ENCODE assay signal across 8 cellular contexts in genomic region chr5:160119905-160120266, GRCh38. TPM values are rescaled to one million over a fixed set of nuclear protein-coding genes. Genes with fewer than 3 reads are reported as not detected.
DNase-seq lines count a peak whose midpoint lies in the region; ATAC-seq and TF ChIP-seq lines count a peak whose summit lies in the region.

No MANE protein-coding gene starts in this region.

- CTCF ChIA-PET in activated CD8-positive, alpha-beta T cell treated with anti-CD3 and anti-CD28 coated beads, Interleukin-2, amount 10 ng/mL, durations not matched to agents 7 days and 5 days (lab: Charles Lee) = no interaction called here
- CTCF ChIA-PET in GM10248 (lab: Yijun Ruan, JAX) = no interaction called here

- H3K9me3 ChIP-seq in DND-41 (ENCODE audit: insufficient read depth, low read length, severe bottlenecking) (no peaks in the 10 kb centered on the region), mononuclear cell (ENCODE audit: low read depth, low read length) (no peaks in the 10 kb centered on the region), mucosa of descending colon (no peaks in the 10 kb centered on the region)

- no peak for TF ChIP-seq CTCF in DND-41 (IDR thresholded peaks at IDR 0.05; ENCODE audit: borderline replicate concordance, extremely low read depth, low read length, poor library complexity, severe bottlenecking)
- TF ChIP-seq CTCF in mucosa of descending colon (IDR thresholded peaks at IDR 0.05) = no peak
- TF ChIP-seq CTCF in GM10248 (IDR thresholded peaks at IDR 0.05; ENCODE audit: control extremely low read depth, extremely low read depth, low read depth, missing control alignments) = no peak

- DNase-seq in DND-41 = no peak
- no peak for DNase-seq in H7
- no peak for DNase-seq in activated CD8-positive, alpha-beta T cell treated with anti-CD3 and anti-CD28 coated beads, Interleukin-2, amount 10 ng/mL, durations not matched to agents 7 days and 5 days
- DNase-seq in mucosa of descending colon = no peak
- DNase-seq in C1 segment of cervical spinal cord (lab: John Stamatoyannopoulos, UW) = no peak
- no peak for DNase-seq in DMS79 treated with DMSO at 0.1 percent for 48 hours (lab: John Stamatoyannopoulos, UW)
- no peak for DNase-seq in GM10248 (ENCODE audit: extremely low spot score)

- peak overlapping the region; percentile 58 for H2AFZ ChIP-seq in DND-41 (ENCODE audit: low read depth, low read length)

- peaks cover 8% of the 10 kb centered on the region for H3K27me3 Mint-ChIP-seq in activated CD8-positive, alpha-beta T cell treated with anti-CD3 and anti-CD28 coated beads, Interleukin-2, amount 10 ng/mL, durations not matched to agents 7 days and 5 days (ENCODE audit: low read depth)

- H3K79me2 ChIP-seq in DND-41 (ENCODE audit: insufficient read depth, low read length) = peaks cover 36% of the 10 kb centered on the region

- no peak overlapping the region for H3K27ac ChIP-seq in DND-41 (ENCODE audit: low read length)

- H4K20me1 ChIP-seq in DND-41 (ENCODE audit: insufficient read depth, low read length) = peaks cover 2% of the 10 kb centered on the region; the same call in 1 of the 2 replicates

- POLR2A ChIA-PET in activated CD8-positive, alpha-beta T cell treated with anti-CD3 and anti-CD28 coated beads, Interleukin-2, amount 10 ng/mL, durations not matched to agents 7 days and 5 days (lab: Charles Lee) = no interaction called here
- POLR2A ChIA-PET in GM10248 (lab: Yijun Ruan, JAX) = no interaction called here

- H3K9ac ChIP-seq in DND-41 (ENCODE audit: low read depth, low read length) = peak overlapping the region; percentile 15; the same call in 1 of the 2 replicates

- H3K9me3 Mint-ChIP-seq in activated CD8-positive, alpha-beta T cell treated with anti-CD3 and anti-CD28 coated beads, Interleukin-2, amount 10 ng/mL, durations not matched to agents 7 days and 5 days (ENCODE audit: insufficient read depth) = no peaks in the 10 kb centered on the region

- H3K27ac Mint-ChIP-seq in activated CD8-positive, alpha-beta T cell treated with anti-CD3 and anti-CD28 coated beads, Interleukin-2, amount 10 ng/mL, durations not matched to agents 7 days and 5 days = peak overlapping the region; percentile 64

- peaks cover 17% of the 10 kb centered on the region for H3K4me1 Mint-ChIP-seq in activated CD8-positive, alpha-beta T cell treated with anti-CD3 and anti-CD28 coated beads, Interleukin-2, amount 10 ng/mL, durations not matched to agents 7 days and 5 days (ENCODE audit: low read depth)

- peaks cover 22% of the 10 kb centered on the region for H3K4me1 ChIP-seq in DND-41 (ENCODE audit: insufficient read depth, low read length)
- H3K4me1 ChIP-seq in mononuclear cell (ENCODE audit: insufficient read depth, low read length) = peaks cover 18% of the 10 kb centered on the region
- peaks cover 12% of the 10 kb centered on the region for H3K4me1 ChIP-seq in mucosa of descending colon (ENCODE audit: low read depth)

- peaks cover 16% of the 10 kb centered on the region for H3K36me3 Mint-ChIP-seq in activated CD8-positive, alpha-beta T cell treated with anti-CD3 and anti-CD28 coated beads, Interleukin-2, amount 10 ng/mL, durations not matched to agents 7 days and 5 days (ENCODE audit: low read depth)

- H3K27me3 ChIP-seq in DND-41 (ENCODE audit: insufficient read depth, low read length, poor library complexity) (no peaks in the 10 kb centered on the region), H7 (ENCODE audit: control insufficient read depth, insufficient read depth, low read length) (no peaks in the 10 kb centered on the region), mononuclear cell (ENCODE audit: insufficient read depth, low read length) (no peaks in the 10 kb centered on the region)

- intact Hi-C loops in mucosa of descending colon (cut with DNase I, micrococcal nuclease) = no loop called here

- peak overlapping the region; percentile 59 for H3K4me2 ChIP-seq in DND-41 (ENCODE audit: insufficient read depth, low read length)

- no peak for ATAC-seq in DND-41 (ENCODE audit: insufficient read depth, low read depth)
- ATAC-seq in activated CD8-positive, alpha-beta T cell treated with anti-CD3 and anti-CD28 coated beads, Interleukin-2, amount 10 ng/mL, durations not matched to agents 7 days and 5 days = no peak
- ATAC-seq in mucosa of descending colon = no peak

- H3K4me3 Mint-ChIP-seq in activated CD8-positive, alpha-beta T cell treated with anti-CD3 and anti-CD28 coated beads, Interleukin-2, amount 10 ng/mL, durations not matched to agents 7 days and 5 days = peak overlapping the region; percentile 88

- H3K36me3 ChIP-seq in DND-41 (ENCODE audit: insufficient read depth, low read length) (peaks cover 26% of the 10 kb centered on the region), H7 (replicated peaks; ENCODE audit: control insufficient read depth, insufficient read depth, low read length) (peaks cover 10% of the 10 kb centered on the region), mucosa of descending colon (ENCODE audit: low read depth) (no peaks in the 10 kb centered on the region)

- H3K4me3 ChIP-seq in DND-41 (ENCODE audit: low read depth in 1 of 2, low read length in 2 of 2) = peak overlapping the region in 1 of 2 experiments; percentile 51; a peak in 2 of 4 replicates
- peak overlapping the region; percentile 34 for H3K4me3 ChIP-seq in H7 (ENCODE audit: insufficient read depth, low read depth, low read length)
- H3K4me3 ChIP-seq in mononuclear cell (ENCODE audit: low read length) = peak overlapping the region; percentile 93
- no peak overlapping the region for H3K4me3 ChIP-seq in mucosa of descending colon

RNA-seq across cellular contexts. Expression of gene PWWP2A, which starts 0.6 kb away (rescaled TPM):
- total RNA-seq in H7 (2014; rRNA removed; shearing (Covaris generic)) = 33.7 and 41.2 TPM in 2 replicates
- total RNA-seq in activated CD8-positive, alpha-beta T cell treated with anti-CD3 and anti-CD28 coated beads, Interleukin-2, amount 10 ng/mL, durations not matched to agents 7 days and 5 days = 10 to 100 TPM; 19.5 to 24.9 TPM
- total RNA-seq in mononuclear cell = 21.8 TPM
- 10 to 100 TPM; 37.6 to 52.8 (median 41.3) TPM for total RNA-seq in mucosa of descending colon
